Comparison of ENCODE assay signal across 11 cellular contexts in the genomic region with DNA sequence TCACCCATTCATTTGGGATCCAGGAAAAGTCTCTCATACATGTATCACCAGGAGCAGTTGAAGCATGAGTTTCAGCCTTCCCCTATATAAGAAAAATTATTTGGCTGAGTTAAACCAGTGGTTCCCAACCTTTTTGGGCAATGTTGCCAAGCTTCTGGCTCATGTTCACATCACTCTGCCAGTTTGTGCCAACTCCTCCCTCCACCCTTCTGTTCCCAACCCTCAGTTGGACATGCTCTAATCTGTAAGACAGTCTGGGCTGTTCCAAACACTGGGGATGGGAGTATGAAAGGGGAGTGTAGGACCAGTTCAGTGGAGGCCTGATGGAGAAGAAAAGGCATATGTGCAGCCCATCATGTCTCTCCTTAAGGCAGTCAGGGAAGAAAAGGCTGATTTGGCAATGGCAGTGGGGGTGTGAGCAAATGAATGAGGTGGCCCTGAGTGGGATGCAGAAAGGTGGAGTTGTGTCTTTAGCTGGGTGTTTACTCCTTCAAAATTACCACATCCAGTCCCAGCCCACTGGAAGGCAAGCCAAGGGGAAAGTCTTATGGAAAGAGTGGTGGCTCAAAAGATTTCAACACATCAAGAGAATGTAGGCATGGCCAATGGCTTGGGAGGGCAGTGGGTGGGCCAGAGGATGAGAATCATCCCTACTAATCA. TPM values are rescaled to one million over a fixed set of nuclear protein-coding genes. Genes with fewer than 3 reads are reported as not detected.
"Had no signal": no experiment of that assay in that cellular context is flagged by ENCODE, and none has a peak within 500 bp of the region (broad histone marks: within the 10 kb centered on the region; RNA-seq: fewer than 3 reads in every experiment).

No MANE protein-coding gene starts in this region.

- H3K9me3 ChIP-seq: psoas muscle, right lobe of liver, spleen, stomach had no signal

- H3K4me3 ChIP-seq: cardiac muscle cell, psoas muscle, right lobe of liver, spleen, stomach had no signal

- H3K36me3 ChIP-seq: cardiac muscle cell, right lobe of liver, spleen, stomach had no signal

- H3K4me1 ChIP-seq: right lobe of liver, spleen had no signal

- H3K27me3 ChIP-seq: cardiac muscle cell, right lobe of liver, spleen, stomach had no signal

- H3K27ac ChIP-seq: cardiac muscle cell, psoas muscle, right lobe of liver, spleen had no signal

- DNase-seq: activated CD4-positive, alpha-beta memory T cell treated with anti-CD3 and anti-CD28 coated beads for 36 hours; activated naive CD4-positive, alpha-beta T cell treated with anti-CD3 and anti-CD28 coated beads, Interleukin-2, amount 10 ng/mL, durations not matched to agents 7 days and 5 days; activated T-cell treated with anti-CD3 and anti-CD28 coated beads, Interleukin-2, amount 50 U/mL, for 24 hours; hippocampal formation; left ventricle myocardium superior; nephron progenitor cell; right lobe of liver; spleen; stomach had no signal

- ATAC-seq: left ventricle myocardium superior, psoas muscle, right lobe of liver had no signal

RNA-seq across cellular contexts. Expression of a gene that starts 32.0 kb away (rescaled TPM):
- total RNA-seq: activated CD4-positive, alpha-beta memory T cell treated with anti-CD3 and anti-CD28 coated beads for 36 hours had no signal
